ENCODE assay signal across 1 cellular context in the genomic region with DNA sequence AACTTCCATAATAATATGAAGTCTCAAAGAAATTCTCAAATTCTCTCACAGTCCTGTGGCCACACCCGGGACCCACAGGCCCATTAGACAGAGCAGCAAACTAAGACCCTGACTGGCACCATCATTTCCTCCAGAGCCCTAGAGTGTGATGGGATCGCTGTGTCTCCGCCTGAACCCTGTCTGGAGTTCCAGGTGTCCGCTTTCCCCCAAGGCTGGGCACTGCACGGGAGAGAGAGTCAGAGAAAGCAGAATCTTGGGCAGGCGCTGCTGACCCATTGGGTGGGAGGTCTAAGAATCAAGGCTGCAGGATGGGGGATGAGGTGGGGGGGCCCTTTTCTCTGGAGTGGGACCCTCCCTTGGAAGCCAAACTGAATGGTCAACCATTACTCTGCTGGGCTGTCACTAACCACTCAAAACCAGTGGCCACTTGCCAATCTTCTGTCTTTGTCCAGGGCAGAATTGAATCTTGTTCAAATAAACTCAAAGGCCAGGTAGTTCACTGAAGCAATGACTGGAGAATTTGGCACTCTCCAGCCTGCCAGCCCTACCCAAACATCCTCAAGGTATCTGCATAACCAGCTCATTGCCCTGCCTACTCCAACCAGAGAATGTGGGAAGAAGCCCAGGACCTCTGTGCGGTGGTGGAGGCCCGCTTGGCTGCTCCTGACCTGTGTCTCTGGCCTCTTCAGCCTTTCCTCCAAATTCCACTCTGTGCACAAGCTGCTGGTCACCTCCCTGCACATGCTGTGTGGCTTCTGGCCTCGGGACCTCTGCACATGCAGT.
TF ChIP-seq lines count a peak whose summit lies in the region.

No MANE protein-coding gene starts in this region.

TF ChIP-seq in HepG2, 621 proteins besides CTCF, POLR2A, EP300 and RAD21 (continued from another document and continues in another):
- TF ChIP-seq, protein P1, sequence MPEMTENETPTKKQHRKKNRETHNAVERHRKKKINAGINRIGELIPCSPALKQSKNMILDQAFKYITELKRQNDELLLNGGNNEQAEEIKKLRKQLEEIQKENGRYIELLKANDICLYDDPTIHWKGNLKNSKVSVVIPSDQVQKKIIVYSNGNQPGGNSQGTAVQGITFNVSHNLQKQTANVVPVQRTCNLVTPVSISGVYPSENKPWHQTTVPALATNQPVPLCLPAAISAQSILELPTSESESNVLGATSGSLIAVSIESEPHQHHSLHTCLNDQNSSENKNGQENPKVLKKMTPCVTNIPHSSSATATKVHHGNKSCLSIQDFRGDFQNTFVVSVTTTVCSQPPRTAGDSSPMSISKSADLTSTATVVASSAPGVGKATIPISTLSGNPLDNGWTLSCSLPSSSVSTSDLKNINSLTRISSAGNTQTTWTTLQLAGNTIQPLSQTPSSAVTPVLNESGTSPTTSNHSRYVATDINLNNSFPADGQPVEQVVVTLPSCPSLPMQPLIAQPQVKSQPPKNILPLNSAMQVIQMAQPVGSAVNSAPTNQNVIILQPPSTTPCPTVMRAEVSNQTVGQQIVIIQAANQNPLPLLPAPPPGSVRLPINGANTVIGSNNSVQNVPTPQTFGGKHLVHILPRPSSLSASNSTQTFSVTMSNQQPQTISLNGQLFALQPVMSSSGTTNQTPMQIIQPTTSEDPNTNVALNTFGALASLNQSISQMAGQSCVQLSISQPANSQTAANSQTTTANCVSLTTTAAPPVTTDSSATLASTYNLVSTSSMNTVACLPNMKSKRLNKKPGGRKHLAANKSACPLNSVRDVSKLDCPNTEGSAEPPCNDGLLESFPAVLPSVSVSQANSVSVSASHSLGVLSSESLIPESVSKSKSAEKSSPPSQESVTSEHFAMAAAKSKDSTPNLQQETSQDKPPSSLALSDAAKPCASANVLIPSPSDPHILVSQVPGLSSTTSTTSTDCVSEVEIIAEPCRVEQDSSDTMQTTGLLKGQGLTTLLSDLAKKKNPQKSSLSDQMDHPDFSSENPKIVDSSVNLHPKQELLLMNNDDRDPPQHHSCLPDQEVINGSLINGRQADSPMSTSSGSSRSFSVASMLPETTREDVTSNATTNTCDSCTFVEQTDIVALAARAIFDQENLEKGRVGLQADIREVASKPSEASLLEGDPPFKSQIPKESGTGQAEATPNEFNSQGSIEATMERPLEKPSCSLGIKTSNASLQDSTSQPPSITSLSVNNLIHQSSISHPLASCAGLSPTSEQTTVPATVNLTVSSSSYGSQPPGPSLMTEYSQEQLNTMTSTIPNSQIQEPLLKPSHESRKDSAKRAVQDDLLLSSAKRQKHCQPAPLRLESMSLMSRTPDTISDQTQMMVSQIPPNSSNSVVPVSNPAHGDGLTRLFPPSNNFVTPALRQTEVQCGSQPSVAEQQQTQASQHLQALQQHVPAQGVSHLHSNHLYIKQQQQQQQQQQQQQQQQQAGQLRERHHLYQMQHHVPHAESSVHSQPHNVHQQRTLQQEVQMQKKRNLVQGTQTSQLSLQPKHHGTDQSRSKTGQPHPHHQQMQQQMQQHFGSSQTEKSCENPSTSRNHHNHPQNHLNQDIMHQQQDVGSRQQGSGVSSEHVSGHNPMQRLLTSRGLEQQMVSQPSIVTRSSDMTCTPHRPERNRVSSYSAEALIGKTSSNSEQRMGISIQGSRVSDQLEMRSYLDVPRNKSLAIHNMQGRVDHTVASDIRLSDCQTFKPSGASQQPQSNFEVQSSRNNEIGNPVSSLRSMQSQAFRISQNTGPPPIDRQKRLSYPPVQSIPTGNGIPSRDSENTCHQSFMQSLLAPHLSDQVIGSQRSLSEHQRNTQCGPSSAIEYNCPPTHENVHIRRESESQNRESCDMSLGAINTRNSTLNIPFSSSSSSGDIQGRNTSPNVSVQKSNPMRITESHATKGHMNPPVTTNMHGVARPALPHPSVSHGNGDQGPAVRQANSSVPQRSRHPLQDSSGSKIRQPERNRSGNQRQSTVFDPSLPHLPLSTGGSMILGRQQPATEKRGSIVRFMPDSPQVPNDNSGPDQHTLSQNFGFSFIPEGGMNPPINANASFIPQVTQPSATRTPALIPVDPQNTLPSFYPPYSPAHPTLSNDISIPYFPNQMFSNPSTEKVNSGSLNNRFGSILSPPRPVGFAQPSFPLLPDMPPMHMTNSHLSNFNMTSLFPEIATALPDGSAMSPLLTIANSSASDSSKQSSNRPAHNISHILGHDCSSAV (CRISPR knock-in tag; IDR thresholded peaks at IDR 0.05; ENCODE audit: borderline replicate concordance) = no peak
- TF ChIP-seq ZNF337 (CRISPR knock-in tag; IDR thresholded peaks at IDR 0.05; ENCODE audit: borderline replicate concordance, low read depth) (no peak), ZBTB38 (CRISPR knock-in tag; IDR thresholded peaks at IDR 0.05) (no peak), SALL1 (CRISPR knock-in tag; IDR thresholded peaks at IDR 0.05) (no peak; the same call in 1 of the 2 replicates), HOXA3 (CRISPR knock-in tag; IDR thresholded peaks at IDR 0.05) (no peak), ZFP90 (CRISPR knock-in tag; IDR thresholded peaks at IDR 0.05; ENCODE audit: borderline replicate concordance) (no peak), ZNF7 (CRISPR knock-in tag; IDR thresholded peaks at IDR 0.05) (no peak), EED (CRISPR knock-in tag; IDR thresholded peaks at IDR 0.05) (no peak), HCFC1 (IDR thresholded peaks at IDR 0.05; ENCODE audit: low read depth, low read length) (no peak; the same call in 1 of the 2 replicates), FOXA3 (CRISPR knock-in tag; IDR thresholded peaks at IDR 0.05) (peak; percentile 28; the same call in 1 of the 2 replicates), ZNF138 (CRISPR knock-in tag; IDR thresholded peaks at IDR 0.05; ENCODE audit: low read depth) (no peak), SNAPC2 (CRISPR knock-in tag; IDR thresholded peaks at IDR 0.05) (no peak), ZNF598 (CRISPR knock-in tag; IDR thresholded peaks at IDR 0.05; ENCODE audit: borderline replicate concordance) (no peak), ZNF180 (CRISPR knock-in tag; IDR thresholded peaks at IDR 0.05; ENCODE audit: borderline replicate concordance, low read depth) (no peak), SOX6 (IDR thresholded peaks at IDR 0.05) (no peak), SOX6 (CRISPR knock-in tag; IDR thresholded peaks at IDR 0.05) (peak; percentile 59), ZNF326 (CRISPR knock-in tag; IDR thresholded peaks at IDR 0.05; ENCODE audit: borderline replicate concordance) (no peak), POLR2AphosphoS5 (IDR thresholded peaks at IDR 0.05; ENCODE audit: low read depth, low read length) (no peak), ZFP37 (CRISPR knock-in tag; IDR thresholded peaks at IDR 0.05; ENCODE audit: borderline replicate concordance) (no peak), ZNF761 (CRISPR knock-in tag; conservative IDR thresholded peaks at IDR 0.05) (no peak), CAMTA2 (CRISPR knock-in tag; IDR thresholded peaks at IDR 0.05; ENCODE audit: borderline replicate concordance) (no peak), ZNF790 (CRISPR knock-in tag; IDR thresholded peaks at IDR 0.05; ENCODE audit: borderline replicate concordance) (no peak), HDAC1 (CRISPR knock-in tag; IDR thresholded peaks at IDR 0.05) (no peak), RFX3 (CRISPR knock-in tag; IDR thresholded peaks at IDR 0.05) (no peak), SKI (IDR thresholded peaks at IDR 0.05; ENCODE audit: partially characterized antibody) (no peak), ZNF644 (CRISPR knock-in tag; IDR thresholded peaks at IDR 0.05; ENCODE audit: low read depth) (peak; percentile 45; the same call in 1 of the 2 replicates)
- TF ChIP-seq, protein P2, sequence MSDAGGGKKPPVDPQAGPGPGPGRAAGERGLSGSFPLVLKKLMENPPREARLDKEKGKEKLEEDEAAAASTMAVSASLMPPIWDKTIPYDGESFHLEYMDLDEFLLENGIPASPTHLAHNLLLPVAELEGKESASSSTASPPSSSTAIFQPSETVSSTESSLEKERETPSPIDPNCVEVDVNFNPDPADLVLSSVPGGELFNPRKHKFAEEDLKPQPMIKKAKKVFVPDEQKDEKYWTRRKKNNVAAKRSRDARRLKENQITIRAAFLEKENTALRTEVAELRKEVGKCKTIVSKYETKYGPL (CRISPR knock-in tag; IDR thresholded peaks at IDR 0.05) = no peak
- TF ChIP-seq, protein P3, sequence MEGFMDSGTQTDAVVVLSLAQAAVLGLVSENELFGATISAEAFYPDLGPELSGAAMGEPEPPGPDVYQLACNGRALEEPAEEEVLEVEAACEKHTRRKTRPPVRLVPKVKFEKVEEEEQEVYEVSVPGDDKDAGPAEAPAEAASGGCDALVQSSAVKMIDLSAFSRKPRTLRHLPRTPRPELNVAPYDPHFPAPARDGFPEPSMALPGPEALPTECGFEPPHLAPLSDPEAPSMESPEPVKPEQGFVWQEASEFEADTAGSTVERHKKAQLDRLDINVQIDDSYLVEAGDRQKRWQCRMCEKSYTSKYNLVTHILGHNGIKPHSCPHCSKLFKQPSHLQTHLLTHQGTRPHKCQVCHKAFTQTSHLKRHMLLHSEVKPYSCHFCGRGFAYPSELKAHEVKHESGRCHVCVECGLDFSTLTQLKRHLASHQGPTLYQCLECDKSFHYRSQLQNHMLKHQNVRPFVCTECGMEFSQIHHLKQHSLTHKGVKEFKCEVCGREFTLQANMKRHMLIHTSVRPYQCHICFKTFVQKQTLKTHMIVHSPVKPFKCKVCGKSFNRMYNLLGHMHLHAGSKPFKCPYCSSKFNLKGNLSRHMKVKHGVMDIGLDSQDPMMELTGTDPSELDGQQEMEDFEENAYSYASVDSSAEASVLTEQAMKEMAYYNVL (CRISPR knock-in tag; IDR thresholded peaks at IDR 0.05; ENCODE audit: borderline replicate concordance) = no peak
- TF ChIP-seq, protein P4, sequence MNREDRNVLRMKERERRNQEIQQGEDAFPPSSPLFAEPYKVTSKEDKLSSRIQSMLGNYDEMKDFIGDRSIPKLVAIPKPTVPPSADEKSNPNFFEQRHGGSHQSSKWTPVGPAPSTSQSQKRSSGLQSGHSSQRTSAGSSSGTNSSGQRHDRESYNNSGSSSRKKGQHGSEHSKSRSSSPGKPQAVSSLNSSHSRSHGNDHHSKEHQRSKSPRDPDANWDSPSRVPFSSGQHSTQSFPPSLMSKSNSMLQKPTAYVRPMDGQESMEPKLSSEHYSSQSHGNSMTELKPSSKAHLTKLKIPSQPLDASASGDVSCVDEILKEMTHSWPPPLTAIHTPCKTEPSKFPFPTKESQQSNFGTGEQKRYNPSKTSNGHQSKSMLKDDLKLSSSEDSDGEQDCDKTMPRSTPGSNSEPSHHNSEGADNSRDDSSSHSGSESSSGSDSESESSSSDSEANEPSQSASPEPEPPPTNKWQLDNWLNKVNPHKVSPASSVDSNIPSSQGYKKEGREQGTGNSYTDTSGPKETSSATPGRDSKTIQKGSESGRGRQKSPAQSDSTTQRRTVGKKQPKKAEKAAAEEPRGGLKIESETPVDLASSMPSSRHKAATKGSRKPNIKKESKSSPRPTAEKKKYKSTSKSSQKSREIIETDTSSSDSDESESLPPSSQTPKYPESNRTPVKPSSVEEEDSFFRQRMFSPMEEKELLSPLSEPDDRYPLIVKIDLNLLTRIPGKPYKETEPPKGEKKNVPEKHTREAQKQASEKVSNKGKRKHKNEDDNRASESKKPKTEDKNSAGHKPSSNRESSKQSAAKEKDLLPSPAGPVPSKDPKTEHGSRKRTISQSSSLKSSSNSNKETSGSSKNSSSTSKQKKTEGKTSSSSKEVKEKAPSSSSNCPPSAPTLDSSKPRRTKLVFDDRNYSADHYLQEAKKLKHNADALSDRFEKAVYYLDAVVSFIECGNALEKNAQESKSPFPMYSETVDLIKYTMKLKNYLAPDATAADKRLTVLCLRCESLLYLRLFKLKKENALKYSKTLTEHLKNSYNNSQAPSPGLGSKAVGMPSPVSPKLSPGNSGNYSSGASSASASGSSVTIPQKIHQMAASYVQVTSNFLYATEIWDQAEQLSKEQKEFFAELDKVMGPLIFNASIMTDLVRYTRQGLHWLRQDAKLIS (CRISPR knock-in tag; IDR thresholded peaks at IDR 0.05) = no peak
- TF ChIP-seq, protein P5, sequence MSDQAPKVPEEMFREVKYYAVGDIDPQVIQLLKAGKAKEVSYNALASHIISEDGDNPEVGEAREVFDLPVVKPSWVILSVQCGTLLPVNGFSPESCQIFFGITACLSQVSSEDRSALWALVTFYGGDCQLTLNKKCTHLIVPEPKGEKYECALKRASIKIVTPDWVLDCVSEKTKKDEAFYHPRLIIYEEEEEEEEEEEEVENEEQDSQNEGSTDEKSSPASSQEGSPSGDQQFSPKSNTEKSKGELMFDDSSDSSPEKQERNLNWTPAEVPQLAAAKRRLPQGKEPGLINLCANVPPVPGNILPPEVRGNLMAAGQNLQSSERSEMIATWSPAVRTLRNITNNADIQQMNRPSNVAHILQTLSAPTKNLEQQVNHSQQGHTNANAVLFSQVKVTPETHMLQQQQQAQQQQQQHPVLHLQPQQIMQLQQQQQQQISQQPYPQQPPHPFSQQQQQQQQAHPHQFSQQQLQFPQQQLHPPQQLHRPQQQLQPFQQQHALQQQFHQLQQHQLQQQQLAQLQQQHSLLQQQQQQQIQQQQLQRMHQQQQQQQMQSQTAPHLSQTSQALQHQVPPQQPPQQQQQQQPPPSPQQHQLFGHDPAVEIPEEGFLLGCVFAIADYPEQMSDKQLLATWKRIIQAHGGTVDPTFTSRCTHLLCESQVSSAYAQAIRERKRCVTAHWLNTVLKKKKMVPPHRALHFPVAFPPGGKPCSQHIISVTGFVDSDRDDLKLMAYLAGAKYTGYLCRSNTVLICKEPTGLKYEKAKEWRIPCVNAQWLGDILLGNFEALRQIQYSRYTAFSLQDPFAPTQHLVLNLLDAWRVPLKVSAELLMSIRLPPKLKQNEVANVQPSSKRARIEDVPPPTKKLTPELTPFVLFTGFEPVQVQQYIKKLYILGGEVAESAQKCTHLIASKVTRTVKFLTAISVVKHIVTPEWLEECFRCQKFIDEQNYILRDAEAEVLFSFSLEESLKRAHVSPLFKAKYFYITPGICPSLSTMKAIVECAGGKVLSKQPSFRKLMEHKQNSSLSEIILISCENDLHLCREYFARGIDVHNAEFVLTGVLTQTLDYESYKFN (CRISPR knock-in tag; conservative IDR thresholded peaks at IDR 0.05) = no peak
- TF ChIP-seq, protein P6, sequence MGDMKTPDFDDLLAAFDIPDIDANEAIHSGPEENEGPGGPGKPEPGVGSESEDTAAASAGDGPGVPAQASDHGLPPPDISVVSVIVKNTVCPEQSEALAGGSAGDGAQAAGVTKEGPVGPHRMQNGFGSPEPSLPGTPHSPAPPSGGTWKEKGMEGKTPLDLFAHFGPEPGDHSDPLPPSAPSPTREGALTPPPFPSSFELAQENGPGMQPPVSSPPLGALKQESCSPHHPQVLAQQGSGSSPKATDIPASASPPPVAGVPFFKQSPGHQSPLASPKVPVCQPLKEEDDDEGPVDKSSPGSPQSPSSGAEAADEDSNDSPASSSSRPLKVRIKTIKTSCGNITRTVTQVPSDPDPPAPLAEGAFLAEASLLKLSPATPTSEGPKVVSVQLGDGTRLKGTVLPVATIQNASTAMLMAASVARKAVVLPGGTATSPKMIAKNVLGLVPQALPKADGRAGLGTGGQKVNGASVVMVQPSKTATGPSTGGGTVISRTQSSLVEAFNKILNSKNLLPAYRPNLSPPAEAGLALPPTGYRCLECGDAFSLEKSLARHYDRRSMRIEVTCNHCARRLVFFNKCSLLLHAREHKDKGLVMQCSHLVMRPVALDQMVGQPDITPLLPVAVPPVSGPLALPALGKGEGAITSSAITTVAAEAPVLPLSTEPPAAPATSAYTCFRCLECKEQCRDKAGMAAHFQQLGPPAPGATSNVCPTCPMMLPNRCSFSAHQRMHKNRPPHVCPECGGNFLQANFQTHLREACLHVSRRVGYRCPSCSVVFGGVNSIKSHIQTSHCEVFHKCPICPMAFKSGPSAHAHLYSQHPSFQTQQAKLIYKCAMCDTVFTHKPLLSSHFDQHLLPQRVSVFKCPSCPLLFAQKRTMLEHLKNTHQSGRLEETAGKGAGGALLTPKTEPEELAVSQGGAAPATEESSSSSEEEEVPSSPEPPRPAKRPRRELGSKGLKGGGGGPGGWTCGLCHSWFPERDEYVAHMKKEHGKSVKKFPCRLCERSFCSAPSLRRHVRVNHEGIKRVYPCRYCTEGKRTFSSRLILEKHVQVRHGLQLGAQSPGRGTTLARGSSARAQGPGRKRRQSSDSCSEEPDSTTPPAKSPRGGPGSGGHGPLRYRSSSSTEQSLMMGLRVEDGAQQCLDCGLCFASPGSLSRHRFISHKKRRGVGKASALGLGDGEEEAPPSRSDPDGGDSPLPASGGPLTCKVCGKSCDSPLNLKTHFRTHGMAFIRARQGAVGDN (CRISPR knock-in tag; IDR thresholded peaks at IDR 0.05) = peak; percentile 59
